1 cellular context compared by ENCODE assay signal in genomic region chr15:28955160-28955502, GRCh38.
TF ChIP-seq lines count a peak whose summit lies in the region.

No MANE protein-coding gene starts in this region.

TF ChIP-seq in GM23338, 12 proteins besides CTCF, POLR2A, EP300 and RAD21 (continued from another document):
- TF ChIP-seq POLR2AphosphoS5 (IDR thresholded peaks at IDR 0.05; ENCODE audit: low read depth), result no peak
- TF ChIP-seq EZH2phosphoT487 (IDR thresholded peaks at IDR 0.05; ENCODE audit: unreplicated experiment), result no peak
- TF ChIP-seq, protein P1, sequence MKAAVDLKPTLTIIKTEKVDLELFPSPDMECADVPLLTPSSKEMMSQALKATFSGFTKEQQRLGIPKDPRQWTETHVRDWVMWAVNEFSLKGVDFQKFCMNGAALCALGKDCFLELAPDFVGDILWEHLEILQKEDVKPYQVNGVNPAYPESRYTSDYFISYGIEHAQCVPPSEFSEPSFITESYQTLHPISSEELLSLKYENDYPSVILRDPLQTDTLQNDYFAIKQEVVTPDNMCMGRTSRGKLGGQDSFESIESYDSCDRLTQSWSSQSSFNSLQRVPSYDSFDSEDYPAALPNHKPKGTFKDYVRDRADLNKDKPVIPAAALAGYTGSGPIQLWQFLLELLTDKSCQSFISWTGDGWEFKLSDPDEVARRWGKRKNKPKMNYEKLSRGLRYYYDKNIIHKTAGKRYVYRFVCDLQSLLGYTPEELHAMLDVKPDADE (IDR thresholded peaks at IDR 0.05), result no peak
- TF ChIP-seq ZNF462 (CRISPR knock-in tag; IDR thresholded peaks at IDR 0.05), result no peak
- no peak for TF ChIP-seq JUNB (IDR thresholded peaks at IDR 0.05; ENCODE audit: unreplicated experiment)
